ENCODE assay signal across 8 cellular contexts in the genomic region with DNA sequence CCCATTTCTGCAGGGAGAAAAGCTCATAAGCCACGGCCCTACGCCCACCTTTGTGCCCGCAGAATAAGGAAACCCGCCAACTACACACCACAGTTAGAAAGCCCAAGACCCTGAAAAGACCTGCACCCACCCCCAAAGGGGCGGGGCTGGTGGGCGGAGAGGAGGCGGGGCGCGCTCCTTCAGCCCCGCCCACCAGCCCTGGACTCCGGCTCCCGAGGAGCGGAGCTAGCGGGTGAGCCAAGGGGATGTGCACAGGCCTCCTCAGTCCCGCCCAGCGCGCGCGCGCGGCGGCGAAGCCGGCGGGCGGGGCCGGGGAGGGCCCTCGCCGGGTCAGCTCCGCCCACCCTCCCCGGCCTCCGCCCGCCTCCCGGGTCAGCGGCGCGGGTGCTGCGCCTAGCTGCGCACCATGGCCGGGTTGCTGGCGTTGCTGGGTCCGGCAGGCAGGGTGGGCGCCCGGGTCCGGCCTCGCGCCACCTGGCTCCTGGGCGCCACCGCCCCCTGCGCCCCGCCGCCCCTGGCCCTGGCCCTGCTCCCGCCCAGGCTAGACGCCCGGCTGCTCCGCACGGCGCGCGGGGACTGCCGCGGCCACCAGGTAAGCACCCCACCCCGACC. TPM values are rescaled to one million over a fixed set of nuclear protein-coding genes. Genes with fewer than 3 reads are reported as not detected.
DNase-seq lines count a peak whose midpoint lies in the region; ATAC-seq and TF ChIP-seq lines count a peak whose summit lies in the region.

FAM210B (plus strand) TSS at position 375 of the 612 bp plus-strand sequence; CDS start at position 407, 32 bp downstream.

- TF ChIP-seq CTCF in Calu3 (IDR thresholded peaks at IDR 0.05; ENCODE audit: unreplicated experiment) (no peak), PC-3 (conservative IDR thresholded peaks at IDR 0.05; ENCODE audit: low read depth, low read length) (no peak), esophagus muscularis mucosa (IDR thresholded peaks at IDR 0.05) (no peak)

- 3% methylated on average over 11 of the region's 63 CpGs for WGBS in esophagus muscularis mucosa

- BruUV-seq in Calu3 (replicated peaks; lab: Mats Ljungman, UMichigan) (no TSS peak), PC-3 (replicated peaks; lab: Mats Ljungman, UMichigan) (no TSS peak)

- peaks cover 16% of the 10 kb centered on the region for H3K79me2 ChIP-seq in PC-3 (ENCODE audit: low read length)

- peaks cover 13% of the 10 kb centered on the region for H3K36me3 Mint-ChIP-seq in Calu3 (ENCODE audit: insufficient read depth, unreplicated experiment)

- POLR2A ChIA-PET in PC-3 (lab: Charles Lee; ENCODE audit: unreplicated experiment) = interaction anchor here (0.5 to 1.1 kb wide), 3 partner anchors 22 to 50 kb away, joined by 4 to 6 read pairs (median 5); partner anchors contain the start of genes AURKA and CSTF1

- CTCF ChIA-PET in Calu3 (lab: Charles Lee) (interaction anchor here (0.6 to 1.6 kb wide), 7 partner anchors 32 to 1962 kb away, joined by 3 to 5 read pairs (median 4); partner anchors contain the start of genes AURKA, CSTF1 and RTF2), PC-3 (lab: Charles Lee) (interaction anchor here (0.6 to 0.8 kb wide), 3 partner anchors 63 to 726 kb away, joined by 3 to 4 read pairs (median 3); no protein-coding TSS in a partner anchor)

- peak within 1 kb of the TSS; percentile 100 for H3K4me2 ChIP-seq in PC-3 (ENCODE audit: low read length)

- no peaks in the 10 kb centered on the region for H3K27me3 ChIP-seq in PC-3 (ENCODE audit: low read length)
- no peaks in the 10 kb centered on the region for H3K27me3 ChIP-seq in esophagus muscularis mucosa
- no peaks in the 10 kb centered on the region for H3K27me3 ChIP-seq in muscle layer of duodenum (ENCODE audit: low read depth, low read length)

- H4K20me1 ChIP-seq in PC-3 (ENCODE audit: low read length) = no peaks in the 10 kb centered on the region

- H3K4me3 ChIP-seq in PC-3 (ENCODE audit: low read length) = peak within 1 kb of the TSS; percentile 95
- H3K4me3 ChIP-seq in esophagus muscularis mucosa = peak within 1 kb of the TSS; percentile 87 to 98 (median 94)
- peak within 1 kb of the TSS; percentile 79 to 91 for H3K4me3 ChIP-seq in muscle layer of duodenum (ENCODE audit: low read depth in 1 of 2, low read length in 2 of 2)

- ATAC-seq in GM21528 (IDR thresholded peaks at IDR 0.05; ENCODE audit: low FRiP score, unreplicated experiment) = peak; percentile 97
- ATAC-seq in PC-3 = peak; percentile 90

- H3K27me3 Mint-ChIP-seq in Calu3 (ENCODE audit: unreplicated experiment) = peaks cover 12% of the 10 kb centered on the region

- TF ChIP-seq EP300 in esophagus muscularis mucosa (IDR thresholded peaks at IDR 0.05) = no peak

- H3K4me3 Mint-ChIP-seq in Calu3 (ENCODE audit: low read depth, unreplicated experiment) = peak within 1 kb of the TSS; percentile 76

- intact Hi-C loops in Calu3 (cut with micrococcal nuclease; ENCODE audit: unreplicated experiment) (loop anchor here (5.0 kb wide), 1 partner anchor 34 kb away; the partner anchor contains the start of genes AURKA and CSTF1), PC-3 (cut with micrococcal nuclease) (loop anchor here (1.0 to 5.0 kb wide), 3 partner anchors 34 to 110 kb away; partner anchors contain the start of genes AURKA, CSTF1 and RTF2), esophagus muscularis mucosa (cut with DNase I) (loop anchor here (2.0 kb wide), 1 partner anchor 34 kb away; the partner anchor contains the start of genes AURKA and CSTF1)

- H3K36me3 ChIP-seq in PC-3 (ENCODE audit: low read depth, low read length) (no peaks in the 10 kb centered on the region), esophagus muscularis mucosa (peaks cover 0 to 10% (median 4%) of the 10 kb centered on the region in 4 donors), muscle layer of duodenum (ENCODE audit: control insufficient read depth in 1 of 2, insufficient read depth in 2 of 2, low read length in 2 of 2) (peaks cover 3% of the 10 kb centered on the region in 2 donors)

- no peaks in the 10 kb centered on the region for H3K9me3 Mint-ChIP-seq in Calu3 (ENCODE audit: low read depth, unreplicated experiment)

- DNase-seq in Calu3 (peak; percentile 86), HuH-7.5 (ENCODE audit: low spot score) (peak; percentile 94), PC-3 (peak; percentile 99), activated T-helper 1 cell treated with Interleukin-2 at 50 U/mL for 16 hours (ENCODE audit: low read depth) (peak; percentile 80), esophagus muscularis mucosa (ENCODE audit: extremely low spot score) (no peak)
- DNase-seq in stimulated activated CD8-positive, alpha-beta memory T cell treated with anti-CD3 and anti-CD28 coated beads, Interleukin-7, amount 100 ng/mL, for 24 hours (ENCODE audit: low read depth) = peak; percentile 56

- H2AFZ ChIP-seq in PC-3 (ENCODE audit: low read length) = peak within 1 kb of the TSS; percentile 99

- peaks cover 20% of the 10 kb centered on the region for H3K4me1 ChIP-seq in PC-3 (ENCODE audit: insufficient read depth, low read length)
- peaks cover 15 to 46% (median 36%) of the 10 kb centered on the region in 4 donors for H3K4me1 ChIP-seq in esophagus muscularis mucosa
- H3K4me1 ChIP-seq in muscle layer of duodenum (ENCODE audit: control insufficient read depth in 1 of 2, insufficient read depth in 2 of 2, low read length in 2 of 2) = peaks cover 12 to 21% of the 10 kb centered on the region in 2 donors

- no peaks in the 10 kb centered on the region for H3K4me1 Mint-ChIP-seq in Calu3 (ENCODE audit: low read depth, unreplicated experiment)

- H3K27ac ChIP-seq in PC-3 (ENCODE audit: low read length) = peak within 1 kb of the TSS; percentile 25
- H3K27ac ChIP-seq in esophagus muscularis mucosa (replicated peaks in 1 of 4) = peak within 1 kb of the TSS; percentile 82 to 89 (median 87)
- H3K27ac ChIP-seq in muscle layer of duodenum (ENCODE audit: low read length) = peak within 1 kb of the TSS; percentile 79

- H3K9me3 ChIP-seq in PC-3 (ENCODE audit: low read length) = no peaks in the 10 kb centered on the region
- H3K9me3 ChIP-seq in esophagus muscularis mucosa = no peaks in the 10 kb centered on the region
- no peaks in the 10 kb centered on the region for H3K9me3 ChIP-seq in muscle layer of duodenum (ENCODE audit: control insufficient read depth in 1 of 2, low read length in 2 of 2)

- TF ChIP-seq POLR2A in esophagus muscularis mucosa (IDR thresholded peaks at IDR 0.05; ENCODE audit: low read depth) = no peak

- H3F3A ChIP-seq in PC-3 (ENCODE audit: low read length, unreplicated experiment) = peaks cover 4% of the 10 kb centered on the region

- no peak within 1 kb of the TSS for H3K27ac Mint-ChIP-seq in Calu3 (ENCODE audit: unreplicated experiment)

- peak within 1 kb of the TSS; percentile 74 for H3K9ac ChIP-seq in PC-3 (ENCODE audit: low read length)

- H3K9me2 ChIP-seq in PC-3 (replicated peaks; ENCODE audit: low read length) = no peaks in the 10 kb centered on the region

RNA-seq across cellular contexts. Expression of gene FAM210B, which starts in this region (rescaled TPM):
- total RNA-seq in Calu3 (2022) = 8.7 and 9.4 TPM in 2 replicates
- total RNA-seq in PC-3 (2014; rRNA removed) = 27.8 and 37.9 TPM in 2 replicates
- total RNA-seq in esophagus muscularis mucosa = 10 to 100 TPM; 48.2 to 75.0 (median 54.5) TPM

Comparison
In these comparisons a context has a peak if more than half of its experiments do, and no peak if none do; other contexts are left out.
1. H3K27ac ChIP-seq: peak in every context shown above with its lines; median percentile 87 in esophagus muscularis mucosa; 79 in muscle layer of duodenum; 25 in PC-3.